In the genomic region with DNA sequence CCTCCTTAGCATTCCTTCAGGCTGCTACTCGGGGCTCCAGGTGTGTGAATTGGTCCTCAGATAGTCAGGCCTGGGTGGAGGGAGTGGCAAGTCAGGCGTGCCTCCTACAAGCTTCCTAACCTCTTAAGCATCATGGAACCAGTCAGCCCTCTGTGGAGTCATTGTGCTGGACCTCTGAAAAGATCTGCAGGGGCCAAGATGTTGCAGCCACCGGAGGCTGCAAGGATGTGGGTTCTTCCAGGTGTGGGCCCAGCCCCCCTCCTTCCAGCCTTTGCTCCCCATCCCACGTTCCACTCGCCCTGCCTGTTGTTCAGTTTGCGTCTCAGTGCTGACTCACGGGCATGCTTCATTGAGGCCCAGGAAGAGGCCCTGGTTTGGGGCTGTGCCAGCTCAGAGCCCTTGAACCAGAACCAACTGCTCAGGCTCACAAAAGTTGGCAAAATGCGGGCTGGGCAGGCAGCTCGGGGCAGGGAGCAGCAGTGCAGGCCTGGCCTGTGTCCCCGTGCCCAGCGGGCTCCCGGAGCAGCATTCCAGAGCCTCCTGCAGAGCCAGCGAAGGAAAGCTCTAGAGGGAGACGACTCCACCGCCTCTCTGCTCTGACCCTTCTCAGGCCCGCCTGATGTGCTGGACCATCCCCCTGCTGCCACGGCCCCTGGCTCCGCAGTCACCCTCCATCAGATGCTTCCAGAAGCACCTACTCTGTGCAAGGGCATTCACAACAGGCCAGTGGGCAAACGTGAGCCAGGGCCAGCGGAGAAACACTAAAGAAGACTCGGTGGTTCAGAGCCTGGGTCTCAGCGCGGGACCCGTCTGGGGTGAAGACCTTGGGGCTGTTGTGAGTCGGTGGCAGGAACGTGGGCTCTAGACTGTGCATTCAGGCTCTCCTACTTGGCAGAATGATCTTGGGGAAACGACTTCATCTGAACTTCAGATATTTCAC, we compare ENCODE assay signal across 8 cellular contexts. TPM values are rescaled to one million over a fixed set of nuclear protein-coding genes. Genes with fewer than 3 reads are reported as not detected.
DNase-seq lines count a peak whose midpoint lies in the region; ATAC-seq and TF ChIP-seq lines count a peak whose summit lies in the region.

No MANE protein-coding gene starts in this region.

- H3K9me3 ChIP-seq in AG04450 (ENCODE audit: control insufficient read depth, insufficient read depth, low read length) = no peaks in the 10 kb centered on the region; the same call in 1 of the 2 replicates

- peak overlapping the region; percentile 82 to 85 for H3K27ac Mint-ChIP-seq in natural killer cell treated with Interleukin-12 subunit alpha and Interleukin-12 subunit beta and Interleukin-15 and Interleukin-18, amount 100 ng/mL, for 72 hours

- H3K27ac ChIP-seq in AG04450 (ENCODE audit: low read depth, low read length) (peak overlapping the region; percentile 73), epithelial cell of prostate (peak overlapping the region; percentile 80)

- no peak for TF ChIP-seq CTCF in AG04450 (IDR thresholded peaks at IDR 0.05; ENCODE audit: low read depth, low read length)
- TF ChIP-seq CTCF in GM10266 (IDR thresholded peaks at IDR 0.05; ENCODE audit: control insufficient read depth, insufficient read depth, low read depth, missing control alignments) = no peak

- CTCF ChIA-PET in AG04450 (lab: Charles Lee) = interaction anchor here (0.6 to 3.7 kb wide), 6 partner anchors 21 to 167 kb away, joined by 3 to 22 read pairs (median 10); partner anchors contain the start of genes WDR59 and ZNRF1

- H3K4me3 ChIP-seq in AG04450 (ENCODE audit: low read depth, low read length) = no peak overlapping the region

- POLR2A ChIA-PET in AG04450 (lab: Yijun Ruan, JAX) = interaction anchor here (1.0 to 1.5 kb wide), 2 partner anchors 22 to 124 kb away, joined by 3 to 4 read pairs; partner anchors contain the start of gene WDR59

- H3K36me3 Mint-ChIP-seq in natural killer cell treated with Interleukin-12 subunit alpha and Interleukin-12 subunit beta and Interleukin-15 and Interleukin-18, amount 100 ng/mL, for 72 hours = peaks cover 11% of the 10 kb centered on the region

- no peaks in the 10 kb centered on the region for H3K27me3 ChIP-seq in AG04450 (ENCODE audit: control insufficient read depth, insufficient read depth, low read length)

- peaks cover 53 to 57% of the 10 kb centered on the region in 2 donors for H3K4me1 Mint-ChIP-seq in natural killer cell treated with Interleukin-12 subunit alpha and Interleukin-12 subunit beta and Interleukin-15 and Interleukin-18, amount 100 ng/mL, for 72 hours (ENCODE audit: low read depth in 2 of 2)

- peaks cover 3% of the 10 kb centered on the region for H3K9me3 Mint-ChIP-seq in natural killer cell treated with Interleukin-12 subunit alpha and Interleukin-12 subunit beta and Interleukin-15 and Interleukin-18, amount 100 ng/mL, for 72 hours

- peak overlapping the region; percentile 78 for H3K4me3 Mint-ChIP-seq in natural killer cell treated with Interleukin-12 subunit alpha and Interleukin-12 subunit beta and Interleukin-15 and Interleukin-18, amount 100 ng/mL, for 72 hours

- H3K27me3 Mint-ChIP-seq in natural killer cell treated with Interleukin-12 subunit alpha and Interleukin-12 subunit beta and Interleukin-15 and Interleukin-18, amount 100 ng/mL, for 72 hours = peaks cover 0 to 2% of the 10 kb centered on the region in 2 donors

- DNase-seq in AG04450 (ENCODE audit: low read depth, low spot score) (peak; percentile 79), GOT3 (lab: John Stamatoyannopoulos, UW) (peak; percentile 58), NOMO-1 treated with DMSO at 0.1 percent for 48 hours (lab: John Stamatoyannopoulos, UW; ENCODE audit: unreplicated experiment) (peak; percentile 39), activated T-cell treated with anti-CD3 and anti-CD28 coated beads for 1 hour (ENCODE audit: low read depth) (peak; percentile 63), epithelial cell of prostate (ENCODE audit: low read depth, low spot score) (peak; percentile 90), GM10266 (ENCODE audit: extremely low spot score) (no peak)
- DNase-seq in natural killer cell treated with Interleukin-12 subunit alpha and Interleukin-12 subunit beta and Interleukin-15 and Interleukin-18, amount 100 ng/mL, for 72 hours (ENCODE audit: low spot score) = no peak
- DNase-seq in stimulated activated naive CD4-positive, alpha-beta T cell treated with Interleukin-2 at 50 U/mL for 16 hours (lab: John Stamatoyannopoulos, UW) = peak; percentile 82

- ATAC-seq in natural killer cell treated with Interleukin-12 subunit alpha and Interleukin-12 subunit beta and Interleukin-15 and Interleukin-18, amount 100 ng/mL, for 72 hours = peak in 1 of 2 donors; percentile 59

RNA-seq across cellular contexts. Expression of gene LDHD, which starts 7.5 kb away (rescaled TPM):
- 0.38 and 0.51 TPM in 2 replicates for polyA plus RNA-seq in AG04450 (2011; rRNA removed)
- polyA minus RNA-seq in AG04450 (2011; rRNA and poly(A)+ RNA removed) = 0.35 and 0.41 TPM in 2 replicates
- 1 to 10 TPM in 1 of 2 donors, under 1 TPM in 1; 0.19 to 1.1 TPM for total RNA-seq in natural killer cell treated with Interleukin-12 subunit alpha and Interleukin-12 subunit beta and Interleukin-15 and Interleukin-18, amount 100 ng/mL, for 72 hours

RNA-seq across cellular contexts. Expression of gene ZFP1, which starts 39.3 kb away (rescaled TPM):
- 8.5 and 11.6 TPM in 2 replicates for polyA plus RNA-seq in AG04450 (2011; rRNA removed)
- polyA minus RNA-seq in AG04450 (2011; rRNA and poly(A)+ RNA removed) = 7.0 and 11.1 TPM in 2 replicates
- total RNA-seq in natural killer cell treated with Interleukin-12 subunit alpha and Interleukin-12 subunit beta and Interleukin-15 and Interleukin-18, amount 100 ng/mL, for 72 hours = 10 to 100 TPM; 11.2 to 16.7 TPM

Comparison
In these comparisons a context has a peak if more than half of its experiments do, and no peak if none do; other contexts are left out.
1. DNase-seq: peak in AG04450 (single experiment), GOT3 (single experiment), NOMO-1 treated with DMSO at 0.1 percent for 48 hours (single experiment), activated T-cell treated with anti-CD3 and anti-CD28 coated beads for 1 hour (single experiment), epithelial cell of prostate (single experiment) and stimulated activated naive CD4-positive, alpha-beta T cell treated with Interleukin-2 at 50 U/mL for 16 hours (single experiment); none in natural killer cell treated with Interleukin-12 subunit alpha and Interleukin-12 subunit beta and Interleukin-15 and Interleukin-18, amount 100 ng/mL, for 72 hours (single experiment) and GM10266 (single experiment).